Comparison of ENCODE assay signal across 13 cellular contexts in the genomic region with DNA sequence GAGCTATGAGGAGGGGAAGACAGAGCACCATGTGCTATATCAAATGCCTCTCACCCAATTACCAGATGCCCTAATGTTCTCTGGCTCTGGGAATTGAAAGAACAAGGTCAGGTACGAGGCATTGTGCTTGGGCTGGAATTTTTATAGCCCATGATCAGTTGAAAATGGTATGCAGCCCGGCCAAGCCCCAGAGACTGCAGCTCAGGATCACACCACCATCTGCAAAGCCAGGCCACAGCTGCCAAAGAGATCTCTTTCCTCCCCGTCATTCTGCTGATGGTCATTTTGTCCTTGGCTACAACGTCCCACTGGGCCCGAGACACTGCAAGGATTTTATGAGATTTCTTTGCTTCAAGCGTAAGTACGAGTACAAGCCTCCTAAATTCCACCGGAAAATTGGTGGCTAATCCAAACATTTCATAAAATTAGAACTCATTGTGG. TPM values are rescaled to one million over a fixed set of nuclear protein-coding genes. Genes with fewer than 3 reads are reported as not detected.
DNase-seq lines count a peak whose midpoint lies in the region; ATAC-seq and TF ChIP-seq lines count a peak whose summit lies in the region.
"Had no signal": no experiment of that assay in that cellular context is flagged by ENCODE, and none has a peak within 500 bp of the region (broad histone marks: within the 10 kb centered on the region; RNA-seq: fewer than 3 reads in every experiment).

No MANE protein-coding gene starts in this region.

- no peak overlapping the region for H3K4me2 ChIP-seq in PC-3 (ENCODE audit: low read length)

- H3K27ac ChIP-seq in PC-3 (ENCODE audit: low read length) = no peak overlapping the region
- peak overlapping the region in 3 of 4 donors; percentile 44 to 54 (median 50) for H3K27ac ChIP-seq in gastroesophageal sphincter
- H3K27ac ChIP-seq in prostate gland = peak overlapping the region; percentile 28 to 30

- peaks cover 9% of the 10 kb centered on the region for H3F3A ChIP-seq in PC-3 (ENCODE audit: low read length, unreplicated experiment)

- no peak overlapping the region for H3K4me3 ChIP-seq in AG09309 (ENCODE audit: control insufficient read depth, low read depth, low read length)
- no peak overlapping the region for H3K4me3 ChIP-seq in PC-3 (ENCODE audit: low read length)
- no peak overlapping the region for H3K4me3 ChIP-seq in gastroesophageal sphincter
- no peak overlapping the region for H3K4me3 ChIP-seq in prostate gland
- H3K4me3 ChIP-seq: pancreas had no signal

- H3K36me3 ChIP-seq in PC-3 (ENCODE audit: low read depth, low read length) = no peaks in the 10 kb centered on the region
- no peaks in the 10 kb centered on the region for H3K36me3 ChIP-seq in gastroesophageal sphincter
- no peaks in the 10 kb centered on the region for H3K36me3 ChIP-seq in prostate gland
- H3K36me3 ChIP-seq: pancreas had no signal

- WGBS in gastroesophageal sphincter (ENCODE audit: low coverage in 1 of 2), 2 donors = 81 to 83% methylated on average over 1 to 7 of the region's 8 CpGs
- 11% methylated on average over 8 of the region's 8 CpGs for WGBS in prostate gland

- TF ChIP-seq EP300 in gastroesophageal sphincter (IDR thresholded peaks at IDR 0.05) = no peak

- TF ChIP-seq CTCF in AG09309 (IDR thresholded peaks at IDR 0.05; ENCODE audit: control insufficient read depth, insufficient read depth, low read depth, low read length, missing control alignments) (no peak), PC-3 (conservative IDR thresholded peaks at IDR 0.05; ENCODE audit: low read depth, low read length) (no peak), gastroesophageal sphincter (IDR thresholded peaks at IDR 0.05) (no peak), prostate gland (IDR thresholded peaks at IDR 0.05) (no peak)

- no peak for TF ChIP-seq POLR2A in gastroesophageal sphincter (IDR thresholded peaks at IDR 0.05)
- no peak for TF ChIP-seq POLR2A in prostate gland (IDR thresholded peaks at IDR 0.05)

- no TSS peak for BruUV-seq in PC-3 (replicated peaks; lab: Mats Ljungman, UMichigan)

- no peak overlapping the region for H3K9ac ChIP-seq in PC-3 (ENCODE audit: low read length)

- H3K9me3 ChIP-seq in PC-3 (ENCODE audit: low read length) (no peaks in the 10 kb centered on the region), gastroesophageal sphincter (no peaks in the 10 kb centered on the region), prostate gland (no peaks in the 10 kb centered on the region)
- H3K9me3 ChIP-seq: pancreas had no signal

- peaks cover 43% of the 10 kb centered on the region for H3K79me2 ChIP-seq in PC-3 (ENCODE audit: low read length)

- H2AFZ ChIP-seq in PC-3 (ENCODE audit: low read length) = no peak overlapping the region

- H3K27me3 ChIP-seq in PC-3 (ENCODE audit: low read length) = no peaks in the 10 kb centered on the region
- no peaks in the 10 kb centered on the region for H3K27me3 ChIP-seq in gastroesophageal sphincter
- H3K27me3 ChIP-seq in prostate gland (replicated peaks; ENCODE audit: insufficient read depth) = no peaks in the 10 kb centered on the region
- H3K27me3 ChIP-seq: pancreas had no signal

- intact Hi-C loops in PC-3 (cut with micrococcal nuclease) = no loop called here
- intact Hi-C loops in prostate gland (cut with DNase I) = loop anchor here (10.0 kb wide), 1 partner anchor 159 kb away; no protein-coding TSS in a partner anchor

- H4K20me1 ChIP-seq in PC-3 (ENCODE audit: low read length) = no peaks in the 10 kb centered on the region

- H3K4me1 ChIP-seq in PC-3 (ENCODE audit: insufficient read depth, low read length) = peaks cover 38% of the 10 kb centered on the region
- H3K4me1 ChIP-seq in gastroesophageal sphincter = peaks cover 0 to 56% (median 10%) of the 10 kb centered on the region in 3 donors
- H3K4me1 ChIP-seq in prostate gland (replicated peaks) = peaks cover 6% of the 10 kb centered on the region

- CTCF ChIA-PET in PC-3 (lab: Charles Lee) = no interaction called here

- peak; percentile 79 for DNase-seq in AG09309 (ENCODE audit: low read depth)
- peak; percentile 55 for DNase-seq in PC-3
- peak; percentile 57 for DNase-seq in prostate gland (ENCODE audit: low spot score)
- DNase-seq in putamen (ENCODE audit: low spot score) = no peak
- DNase-seq in activated naive CD4-positive, alpha-beta T cell (lab: John Stamatoyannopoulos, UW) = no peak
- DNase-seq in activated CD4-positive, alpha-beta T cell treated with anti-CD3 and anti-CD28 coated beads, Interleukin-2, amount 50 U/mL, for 48 hours = no peak
- DNase-seq: activated CD4-positive, CD25-positive, alpha-beta regulatory T cell treated with anti-CD3 and anti-CD28 coated beads, Interleukin-2, amount 50 U/mL, for 72 hours; activated gamma-delta T cell; effector CD8-positive, alpha-beta T cell; NCI-H2029 treated with DMSO at 0.1 percent for 48 hours had no signal

- ATAC-seq in PC-3 (peak; percentile 2; the same call in 1 of the 2 replicates), gastroesophageal sphincter (peak; percentile 8), GM21423 (IDR thresholded peaks at IDR 0.05; ENCODE audit: unreplicated experiment) (no peak)

- no peaks in the 10 kb centered on the region for H3K9me2 ChIP-seq in PC-3 (replicated peaks; ENCODE audit: low read length)

- POLR2A ChIA-PET in PC-3 (lab: Charles Lee; ENCODE audit: unreplicated experiment) = no interaction called here

RNA-seq across cellular contexts. Expression of a gene that starts 15.2 kb away (rescaled TPM):
- total RNA-seq in PC-3 (2014; rRNA removed) = 9.8 and 11.0 TPM in 2 replicates
- 10 to 100 TPM in 2 of 4 donors, 1 to 10 TPM in 2; 7.4 to 27.7 (median 10.7) TPM for total RNA-seq in gastroesophageal sphincter
- total RNA-seq in prostate gland = 10 to 100 TPM in 1 of 2 donors, 1 to 10 TPM in 1; 9.6 to 16.0 TPM

Comparison
In these comparisons a context has a peak if more than half of its experiments do, and no peak if none do; other contexts are left out.
1. DNase-seq: peak in AG09309 (single experiment), PC-3 (single experiment) and prostate gland (single experiment); none in putamen (single experiment), activated naive CD4-positive, alpha-beta T cell (0 of 4) and activated CD4-positive, alpha-beta T cell treated with anti-CD3 and anti-CD28 coated beads, Interleukin-2, amount 50 U/mL, for 48 hours (0 of 2).